ENCODE assay signal across 1 cellular context in genomic region chr2:61763605-61764034, GRCh38.
TF ChIP-seq lines count a peak whose summit lies in the region.

No MANE protein-coding gene starts in this region.

TF ChIP-seq in HepG2, 621 proteins besides CTCF, POLR2A, EP300 and RAD21 (continued from another document and continues in another):
- TF ChIP-seq ZNF318 (CRISPR knock-in tag; IDR thresholded peaks at IDR 0.05) (no peak), THAP11 (CRISPR knock-in tag; IDR thresholded peaks at IDR 0.05) (no peak), IRF1 (CRISPR knock-in tag; IDR thresholded peaks at IDR 0.05; ENCODE audit: low read depth) (no peak), ZNF746 (CRISPR knock-in tag; IDR thresholded peaks at IDR 0.05) (no peak; the same call in 1 of the 2 replicates), ZNF180 (CRISPR knock-in tag; IDR thresholded peaks at IDR 0.05; ENCODE audit: borderline replicate concordance, low read depth) (no peak), TMF1 (CRISPR knock-in tag; IDR thresholded peaks at IDR 0.05; ENCODE audit: low read depth) (no peak), SOX6 (IDR thresholded peaks at IDR 0.05) (no peak), SOX6 (CRISPR knock-in tag; IDR thresholded peaks at IDR 0.05) (no peak), E2F1 (CRISPR knock-in tag; IDR thresholded peaks at IDR 0.05) (no peak), ELF3 (CRISPR knock-in tag; IDR thresholded peaks at IDR 0.05) (peak; percentile 68), MXI1 (IDR thresholded peaks at IDR 0.05; ENCODE audit: borderline replicate concordance, low read depth, low read length) (no peak), ZSCAN5A (CRISPR knock-in tag; IDR thresholded peaks at IDR 0.05; ENCODE audit: borderline replicate concordance) (no peak), ZMAT3 (CRISPR knock-in tag; conservative IDR thresholded peaks at IDR 0.05) (no peak), ARID5B (CRISPR knock-in tag; IDR thresholded peaks at IDR 0.05) (no peak), ZNF557 (CRISPR knock-in tag; IDR thresholded peaks at IDR 0.05) (no peak), ZNF333 (CRISPR knock-in tag; IDR thresholded peaks at IDR 0.05; ENCODE audit: borderline replicate concordance) (no peak), PITX1 (CRISPR knock-in tag; IDR thresholded peaks at IDR 0.05) (no peak), ZKSCAN8 (CRISPR knock-in tag; IDR thresholded peaks at IDR 0.05; ENCODE audit: borderline replicate concordance) (no peak), ZBTB25 (CRISPR knock-in tag; IDR thresholded peaks at IDR 0.05) (no peak), BORCS8-MEF2B (CRISPR knock-in tag; IDR thresholded peaks at IDR 0.05) (peak; percentile 43; the same call in 1 of the 2 replicates), KDM2A (CRISPR knock-in tag; IDR thresholded peaks at IDR 0.05; ENCODE audit: borderline replicate concordance, low read depth) (no peak), ZSCAN30 (CRISPR knock-in tag; IDR thresholded peaks at IDR 0.05) (no peak), TBX3 (IDR thresholded peaks at IDR 0.05; ENCODE audit: borderline replicate concordance) (no peak), ZNF143 (CRISPR knock-in tag; IDR thresholded peaks at IDR 0.05) (peak; percentile 65), HMGXB3 (CRISPR knock-in tag; IDR thresholded peaks at IDR 0.05; ENCODE audit: borderline replicate concordance) (no peak), MBNL3 (CRISPR knock-in tag; conservative IDR thresholded peaks at IDR 0.05) (no peak), SYNCRIP (IDR thresholded peaks at IDR 0.05; ENCODE audit: insufficient read depth, low read depth, low read length) (no peak), CENPT (CRISPR knock-in tag; IDR thresholded peaks at IDR 0.05; ENCODE audit: low read depth) (no peak), ZNF614 (CRISPR knock-in tag; IDR thresholded peaks at IDR 0.05; ENCODE audit: borderline replicate concordance) (no peak), HNF4A (CRISPR knock-in tag; IDR thresholded peaks at IDR 0.05) (no peak), ZBTB20 (CRISPR knock-in tag; IDR thresholded peaks at IDR 0.05; ENCODE audit: borderline replicate concordance, low read depth) (peak; percentile 40; the same call in 1 of the 2 replicates), MTF1 (CRISPR knock-in tag; IDR thresholded peaks at IDR 0.05) (no peak), MATR3 (CRISPR knock-in tag; IDR thresholded peaks at IDR 0.05) (no peak), ZNF33A (CRISPR knock-in tag; IDR thresholded peaks at IDR 0.05; ENCODE audit: borderline replicate concordance) (no peak), MEF2D (CRISPR knock-in tag; IDR thresholded peaks at IDR 0.05) (no peak), ZNF3 (CRISPR knock-in tag; IDR thresholded peaks at IDR 0.05) (0 out of 2 replicates have a peak, but pooled peaks have one; percentile 30), SOX13 (IDR thresholded peaks at IDR 0.05) (no peak), SOX13 (CRISPR knock-in tag; conservative IDR thresholded peaks at IDR 0.05 in 1 of 2, IDR thresholded peaks at IDR 0.05 in 1 of 2) (no peak), REL (CRISPR knock-in tag; conservative IDR thresholded peaks at IDR 0.05) (no peak)
